In the genomic region with DNA sequence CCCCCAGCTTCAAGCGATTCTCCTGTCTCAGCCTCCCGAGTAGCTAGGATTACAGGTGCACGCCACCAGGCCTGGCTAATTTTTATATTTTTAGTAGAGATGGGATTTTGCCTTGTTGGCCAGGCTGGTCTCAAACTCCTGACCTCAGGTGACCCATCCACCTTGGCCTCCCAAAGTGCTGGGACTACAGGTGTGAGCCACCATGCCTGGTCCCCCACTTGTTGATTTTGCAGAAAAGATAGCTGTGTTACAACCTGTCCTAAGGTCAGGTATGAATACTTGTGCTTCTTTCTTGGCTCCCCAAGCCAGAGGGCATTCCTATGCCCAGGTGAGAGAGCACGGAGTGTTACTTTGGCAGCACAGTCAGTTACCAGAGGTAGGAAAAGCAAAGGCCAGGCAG, we compare ENCODE assay signal across 1 cellular context. TPM values are rescaled to one million over a fixed set of nuclear protein-coding genes. Genes with fewer than 3 reads are reported as not detected.
"Had no signal": no experiment of that assay in that cellular context is flagged by ENCODE, and none has a peak within 500 bp of the region (broad histone marks: within the 10 kb centered on the region; RNA-seq: fewer than 3 reads in every experiment).

No MANE protein-coding gene starts in this region.

RNA-seq across cellular contexts. Expression of a gene that starts 39.6 kb away (rescaled TPM):
- total RNA-seq: chondrocyte had no signal
